2 cellular contexts compared by ENCODE assay signal in genomic region chr14:49619730-49620129, GRCh38.
TF ChIP-seq lines count a peak whose summit lies in the region.

No MANE protein-coding gene starts in this region.

TF ChIP-seq in SK-N-SH, 30 proteins besides CTCF, POLR2A, EP300 and RAD21 (continued from another document):
- TF ChIP-seq SIN3A (IDR thresholded peaks at IDR 0.05; ENCODE audit: borderline replicate concordance, low read depth, low read length) (no peak), PBX3 (IDR thresholded peaks at IDR 0.05) (no peak), USF2 (IDR thresholded peaks at IDR 0.05; ENCODE audit: borderline replicate concordance, low read depth, low read length) (no peak), CHD2 (IDR thresholded peaks at IDR 0.05; ENCODE audit: low read length, partially characterized antibody) (no peak), TAF1 (IDR thresholded peaks at IDR 0.05; ENCODE audit: borderline replicate concordance, low read depth, low read length) (no peak), IRF3 (IDR thresholded peaks at IDR 0.05; ENCODE audit: low read depth, low read length) (no peak), TEAD4 (IDR thresholded peaks at IDR 0.05; ENCODE audit: borderline replicate concordance, insufficient read depth) (no peak), MXI1 (IDR thresholded peaks at IDR 0.05; ENCODE audit: low read depth, low read length) (no peak), GABPA (IDR thresholded peaks at IDR 0.05; ENCODE audit: low read depth) (no peak), NRF1 (IDR thresholded peaks at IDR 0.05; ENCODE audit: low read depth, low read length) (no peak), SMC3 (IDR thresholded peaks at IDR 0.05; ENCODE audit: low read depth, low read length) (no peak), TCF12 (IDR thresholded peaks at IDR 0.05) (no peak), FOXJ3 (CRISPR knock-in tag; IDR thresholded peaks at IDR 0.05) (no peak)

TF ChIP-seq in SK-N-SH treated with all-trans-retinoic acid at 6 μM for 48 hours, 23 proteins besides CTCF, POLR2A, EP300 and RAD21 (continued from another document):
- TF ChIP-seq CREB5 (CRISPR knock-in tag; IDR thresholded peaks at IDR 0.05; ENCODE audit: low read depth): no peak
- TF ChIP-seq ZFP3 (CRISPR knock-in tag; IDR thresholded peaks at IDR 0.05): no peak
- no peak for TF ChIP-seq ZNF565 (CRISPR knock-in tag; conservative IDR thresholded peaks at IDR 0.05; ENCODE audit: low read depth)
- no peak for TF ChIP-seq BACH2 (CRISPR knock-in tag; IDR thresholded peaks at IDR 0.05; ENCODE audit: borderline replicate concordance)
- no peak for TF ChIP-seq OSR1 (CRISPR knock-in tag; IDR thresholded peaks at IDR 0.05)
- TF ChIP-seq POU6F1 (CRISPR knock-in tag; IDR thresholded peaks at IDR 0.05; ENCODE audit: borderline replicate concordance, low read depth): no peak
- TF ChIP-seq ISL1 (CRISPR knock-in tag; IDR thresholded peaks at IDR 0.05): no peak
- no peak for TF ChIP-seq SNAI2 (CRISPR knock-in tag; IDR thresholded peaks at IDR 0.05)
- no peak for TF ChIP-seq PPARA (CRISPR knock-in tag; IDR thresholded peaks at IDR 0.05; ENCODE audit: borderline replicate concordance)
- no peak for TF ChIP-seq ZNF70 (CRISPR knock-in tag; IDR thresholded peaks at IDR 0.05)
- no peak for TF ChIP-seq ZFP30 (CRISPR knock-in tag; IDR thresholded peaks at IDR 0.05)
- no peak for TF ChIP-seq CSDC2 (CRISPR knock-in tag; IDR thresholded peaks at IDR 0.05)
- TF ChIP-seq TCF4 (CRISPR knock-in tag; IDR thresholded peaks at IDR 0.05; ENCODE audit: borderline replicate concordance): no peak
TF ChIP-seq in SK-N-SH treated with all-trans-retinoic acid at 6 μM for 48 hours: peak in this region for 0.
